8 cellular contexts compared by ENCODE assay signal in genomic region chr15:45458746-45459403, GRCh38.
A peak's percentile ranks its signal among the peaks of the same experiment; 100 is the strongest.
DNase-seq lines count a peak whose midpoint lies in the region; ATAC-seq and TF ChIP-seq lines count a peak whose summit lies in the region.

No MANE protein-coding gene starts in this region.

- H3K36me3 ChIP-seq in colonic mucosa (no peaks in the 10 kb centered on the region), right lobe of liver (no peaks in the 10 kb centered on the region)

- ATAC-seq in right lobe of liver (peak; percentile 71 to 85 (median 74)), GM18868 (IDR thresholded peaks at IDR 0.05; ENCODE audit: unreplicated experiment) (no peak)

- peak; percentile 16 for DNase-seq in DMS79 treated with DMSO at 0.1 percent for 48 hours (lab: John Stamatoyannopoulos, UW)
- no peak for DNase-seq in DMS79 (lab: John Stamatoyannopoulos, UW)
- DNase-seq in NCI-H2107 treated with DMSO at 0.1 percent for 48 hours (lab: John Stamatoyannopoulos, UW; ENCODE audit: unreplicated experiment) = peak; percentile 32
- DNase-seq in activated CD4-positive, alpha-beta T cell treated with anti-CD3 and anti-CD28 coated beads for 24 hours (ENCODE audit: low read depth in 2 of 2) = peak; percentile 74 to 77
- DNase-seq in colonic mucosa = peak; percentile 90
- DNase-seq in right lobe of liver = peak in 2 of 3 donors; percentile 68 to 75
- DNase-seq in stimulated activated CD4-positive, alpha-beta T cell treated with anti-CD3 and anti-CD28 coated beads, Interleukin-4, amount 100 ng/mL, for 4 hours = peak; percentile 64 to 71

- WGBS in right lobe of liver (ENCODE audit: insufficient coverage, low coverage, low lambda C conversion rate, missing lambda C conversion rate) = 2% methylated on average over 12 of the region's 12 CpGs

- H3K4me1 ChIP-seq in colonic mucosa (peaks cover 13% of the 10 kb centered on the region), right lobe of liver (no peaks in the 10 kb centered on the region)

- H3K9ac ChIP-seq in colonic mucosa (ENCODE audit: low read depth in 2 of 2, low read length in 2 of 2) = no peak overlapping the region

- H3K27ac ChIP-seq in colonic mucosa = no peak overlapping the region
- H3K27ac ChIP-seq in right lobe of liver = peak overlapping the region in 1 of 3 donors; percentile 62

- TF ChIP-seq CTCF in colonic mucosa (IDR thresholded peaks at IDR 0.05) = peak; percentile 95
- TF ChIP-seq CTCF in right lobe of liver (IDR thresholded peaks at IDR 0.05) = peak; percentile 82 to 97 (median 96)

- no peak for TF ChIP-seq POLR2A in right lobe of liver (IDR thresholded peaks at IDR 0.05)

- intact Hi-C loops in colonic mucosa (cut with DNase I) (no loop called here), right lobe of liver (cut with DNase I) (loop anchor here in 1 of 2 donors (5.0 kb wide), 1 partner anchor 37 kb away; no protein-coding TSS in a partner anchor)

- H3K27me3 ChIP-seq in colonic mucosa = no peaks in the 10 kb centered on the region
- H3K27me3 ChIP-seq in right lobe of liver = no peaks in the 10 kb centered on the region

- no peaks in the 10 kb centered on the region for H3K9me3 ChIP-seq in colonic mucosa
- no peaks in the 10 kb centered on the region for H3K9me3 ChIP-seq in right lobe of liver

- H3K4me3 ChIP-seq in colonic mucosa = peak overlapping the region; percentile 12
- peak overlapping the region; percentile 9 to 50 (median 49) for H3K4me3 ChIP-seq in right lobe of liver
